Comparison of ENCODE assay signal across 14 cellular contexts in the genomic region with DNA sequence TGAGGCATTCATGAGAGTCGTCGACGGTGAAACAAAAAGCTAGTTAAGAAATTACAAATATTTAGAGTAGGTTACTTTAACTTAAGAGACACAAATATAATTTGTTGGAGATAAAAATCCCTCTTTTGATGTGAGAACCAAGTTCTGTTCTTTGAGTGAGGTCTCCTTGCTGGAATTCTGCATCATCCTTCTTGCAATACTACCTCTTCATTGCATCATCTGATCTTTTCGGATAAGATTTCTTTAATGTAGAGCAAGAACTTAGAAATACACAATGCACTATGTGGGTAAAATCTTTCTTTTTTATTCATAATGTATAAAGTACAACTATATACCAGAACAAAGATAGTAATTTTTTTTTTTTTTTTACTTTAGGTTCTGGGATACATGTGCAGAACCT.
A peak's percentile ranks its signal among the peaks of the same experiment; 100 is the strongest.
DNase-seq lines count a peak whose midpoint lies in the region; ATAC-seq and TF ChIP-seq lines count a peak whose summit lies in the region.
"Had no signal": no experiment of that assay in that cellular context is flagged by ENCODE, and none has a peak within 500 bp of the region (broad histone marks: within the 10 kb centered on the region; RNA-seq: fewer than 3 reads in every experiment).

No MANE protein-coding gene starts in this region.

- H3K9me3 ChIP-seq in IMR-90 (ENCODE audit: control insufficient read depth, insufficient read depth, low read length) (no peaks in the 10 kb centered on the region), mesodermal cell (ENCODE audit: control insufficient read depth, low read length) (no peaks in the 10 kb centered on the region)
- H3K9me3 ChIP-seq: psoas muscle had no signal

- dilution Hi-C loops in IMR-90 (cut with HindIII; ENCODE audit: low sequenced_read_pairs, unreplicated experiment): no loop called here

- TF ChIP-seq CTCF in IMR-90 (conservative IDR thresholded peaks at IDR 0.05; ENCODE audit: low read depth, low read length): no peak
- no peak for TF ChIP-seq CTCF in choroid plexus epithelial cell (conservative IDR thresholded peaks at IDR 0.05; ENCODE audit: low read depth, low read length)

- H3K4me1 ChIP-seq in IMR-90 (ENCODE audit: control insufficient read depth, insufficient read depth, low read length) (peaks cover 4% of the 10 kb centered on the region; the same call in 1 of the 2 replicates), mesodermal cell (ENCODE audit: control insufficient read depth, insufficient read depth, low read length, poor library complexity, severe bottlenecking) (peaks cover 9% of the 10 kb centered on the region)
- H3K4me1 ChIP-seq: psoas muscle had no signal

- no TSS peak for BruUV-seq in IMR-90 (replicated peaks; lab: Mats Ljungman, UMichigan)

- ATAC-seq in IMR-90 (ENCODE audit: low read depth) (no peak), GM19455 (IDR thresholded peaks at IDR 0.05; ENCODE audit: unreplicated experiment) (no peak)
- ATAC-seq: left colon, T-cell had no signal

- no CpG with 5 or more reads among the region's 4 CpGs for WGBS in IMR-90 (ENCODE audit: extremely low coverage in 2 of 2, insufficient read length in 1 of 2), 2 experiments
- no CpG with 5 or more reads among the region's 4 CpGs for WGBS in mesodermal cell (ENCODE audit: insufficient coverage in 2 of 2), 2 experiments

- no peaks in the 10 kb centered on the region for H3K36me3 ChIP-seq in IMR-90 (ENCODE audit: control insufficient read depth, insufficient read depth, low read length)
- H3K36me3 ChIP-seq in mesodermal cell (ENCODE audit: control insufficient read depth, insufficient read depth, low read length): no peaks in the 10 kb centered on the region

- peak overlapping the region; percentile 60; the same call in 1 of the 2 replicates for H3K23ac ChIP-seq in IMR-90 (ENCODE audit: low read depth, low read length)

- CTCF ChIA-PET in IMR-90 (lab: Yijun Ruan, JAX): no interaction called here

- TF ChIP-seq POLR2A in IMR-90 (IDR thresholded peaks at IDR 0.05; ENCODE audit: low read depth, low read length): no peak

- H4K20me1 ChIP-seq in IMR-90 (ENCODE audit: insufficient read depth, low read length): no peaks in the 10 kb centered on the region

- peak overlapping the region; percentile 93 for H2BK120ac ChIP-seq in IMR-90 (ENCODE audit: low read depth, low read length)

- H4K5ac ChIP-seq in IMR-90 (ENCODE audit: low read depth, low read length): peak overlapping the region; percentile 54; the same call in 1 of the 2 replicates

- H2BK5ac ChIP-seq in IMR-90 (ENCODE audit: low read depth, low read length, poor library complexity, severe bottlenecking): no peak overlapping the region

- H3K27me3 ChIP-seq in IMR-90 (ENCODE audit: control insufficient read depth, insufficient read depth, low read length): no peaks in the 10 kb centered on the region

- intact Hi-C loops in IMR-90 (cut with micrococcal nuclease): no loop called here

- H2AK5ac ChIP-seq in IMR-90 (ENCODE audit: low read depth, low read length): no peak overlapping the region

- H3K9ac ChIP-seq in IMR-90 (ENCODE audit: low read depth, low read length): peak overlapping the region; percentile 60; the same call in 1 of the 2 replicates

- no peaks in the 10 kb centered on the region for H3K9me1 ChIP-seq in IMR-90 (ENCODE audit: insufficient read depth, low read length)

- peak overlapping the region; percentile 82 for H3K14ac ChIP-seq in IMR-90 (replicated peaks; ENCODE audit: low read depth, low read length)

- peak overlapping the region; percentile 95 for H3K18ac ChIP-seq in IMR-90 (ENCODE audit: low read depth, low read length)

- H2BK15ac ChIP-seq in IMR-90 (ENCODE audit: low read depth, low read length): 0 out of 3 replicates have a peak overlapping the region, but pooled peaks have one; percentile 45

- peak overlapping the region; percentile 81; the same call in 1 of the 2 replicates for H3K27ac ChIP-seq in IMR-90 (ENCODE audit: insufficient read depth, low read length)
- peak overlapping the region; percentile 74 for H3K27ac ChIP-seq in mesodermal cell (ENCODE audit: low read depth, low read length, severe bottlenecking)
- H3K27ac ChIP-seq: psoas muscle had no signal

- H2AFZ ChIP-seq in IMR-90 (replicated peaks; ENCODE audit: low read length, poor library complexity): no peak overlapping the region

- peak overlapping the region; percentile 76 for H3K4me2 ChIP-seq in IMR-90 (ENCODE audit: low read depth, low read length)

- TF ChIP-seq RAD21 in IMR-90 (IDR thresholded peaks at IDR 0.05; ENCODE audit: low read length): no peak

- peak overlapping the region; percentile 77 for H4K91ac ChIP-seq in IMR-90 (ENCODE audit: insufficient read depth, low read depth, low read length)

- no peak overlapping the region for H3K4me3 ChIP-seq in IMR-90 (ENCODE audit: insufficient read depth, low read depth, low read length)
- no peak overlapping the region for H3K4me3 ChIP-seq in choroid plexus epithelial cell (ENCODE audit: low read depth, low read length)
- H3K4me3 ChIP-seq in mesodermal cell (ENCODE audit: extremely low read depth, insufficient read depth, low read length, poor library complexity, severe bottlenecking): no peak overlapping the region
- H3K4me3 ChIP-seq: psoas muscle had no signal

- DNase-seq in AG08395 (ENCODE audit: low spot score) (peak; percentile 21), IMR-90 (peak; percentile 62), choroid plexus epithelial cell (ENCODE audit: low read depth) (peak; percentile 58), NCI-H748 treated with DMSO at 0.1 percent for 48 hours (lab: John Stamatoyannopoulos, UW) (no peak), NCI-H526 (lab: John Stamatoyannopoulos, UW) (no peak), NCI-H146 treated with DMSO at 0.1 percent for 48 hours (lab: John Stamatoyannopoulos, UW; ENCODE audit: unreplicated experiment) (no peak)
- DNase-seq: activated B cell treated with CpG ODN at 0.5 μM for 24 hours; activated naive CD4-positive, alpha-beta T cell treated with anti-CD3 and anti-CD28 coated beads for 36 hours; left colon; NCI-H2029 treated with DMSO at 0.1 percent for 48 hours; psoas muscle; T-cell had no signal

- in situ Hi-C loops in IMR-90 (cut with MboI; ENCODE audit: low sequenced_read_pairs): no loop called here

- peak overlapping the region; percentile 92; the same call in 1 of the 2 replicates for H3K4ac ChIP-seq in IMR-90 (ENCODE audit: low read depth, low read length)

- H3K79me1 ChIP-seq in IMR-90 (ENCODE audit: low read depth in 1 of 2, low read length in 2 of 2): no peaks in the 10 kb centered on the region

- POLR2A ChIA-PET in IMR-90 (lab: Charles Lee; ENCODE audit: unreplicated experiment): no interaction called here

- H3K56ac ChIP-seq in IMR-90 (ENCODE audit: extremely low read depth, insufficient read depth, low read length): no peak overlapping the region

- H2BK20ac ChIP-seq in IMR-90 (ENCODE audit: low read depth, low read length): peak overlapping the region; percentile 90; the same call in 1 of the 2 replicates

- H4K8ac ChIP-seq in IMR-90 (ENCODE audit: low read depth in 2 of 2, low read length in 2 of 2): no peak overlapping the region; a peak in 2 of 4 replicates

- no peak overlapping the region for H2AK9ac ChIP-seq in IMR-90 (replicated peaks; ENCODE audit: low read depth, low read length, poor library complexity)

TF ChIP-seq in IMR-90, 13 proteins besides CTCF, POLR2A, EP300 and RAD21:
- no peak for TF ChIP-seq RCOR1 (IDR thresholded peaks at IDR 0.05; ENCODE audit: insufficient replicate concordance, low read length)
- TF ChIP-seq MAZ (IDR thresholded peaks at IDR 0.05; ENCODE audit: borderline replicate concordance, low read depth, low read length): no peak
- peak; percentile 95 for TF ChIP-seq CEBPB (IDR thresholded peaks at IDR 0.05; ENCODE audit: low read depth, low read length)

Comparison
In these comparisons a context has a peak if more than half of its experiments do, and no peak if none do; other contexts are left out.
1. DNase-seq: peak in AG08395 (single experiment), IMR-90 (single experiment) and choroid plexus epithelial cell (single experiment); none in NCI-H748 treated with DMSO at 0.1 percent for 48 hours (single experiment), NCI-H526 (0 of 2) and NCI-H146 treated with DMSO at 0.1 percent for 48 hours (single experiment).